In the genomic region with DNA sequence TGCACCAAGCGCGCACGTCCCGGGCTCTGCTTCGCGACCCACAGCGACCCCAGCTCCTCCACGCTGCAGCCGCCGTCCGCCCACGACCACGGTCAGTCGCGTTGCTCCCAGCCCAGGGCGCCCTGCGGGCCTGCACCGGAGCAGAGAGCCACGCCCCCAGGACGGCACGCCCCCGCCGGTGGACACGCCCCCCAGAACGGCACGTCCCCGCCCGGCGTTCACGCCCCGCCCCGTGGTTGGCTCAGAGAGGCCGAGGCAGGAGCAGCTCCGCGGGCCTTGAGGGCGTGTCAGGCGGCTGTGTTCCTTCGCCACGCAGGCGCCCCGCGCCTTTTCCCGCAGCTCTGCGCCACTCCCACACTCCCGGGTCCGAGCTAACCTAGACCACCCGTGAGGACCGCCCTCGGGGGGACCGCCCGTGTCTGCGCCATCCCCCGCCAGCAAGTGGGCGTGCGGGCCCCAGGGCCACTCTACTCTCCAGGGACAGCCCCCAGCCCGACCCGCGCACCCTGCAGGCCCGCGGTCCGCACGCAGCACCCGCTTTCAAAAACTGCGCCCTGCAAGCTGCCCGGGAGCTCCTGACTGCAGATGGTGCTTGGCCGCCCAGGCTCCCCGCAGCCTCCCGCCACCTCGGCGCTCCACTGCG, we compare ENCODE assay signal across 8 cellular contexts. TPM values are rescaled to one million over a fixed set of nuclear protein-coding genes. Genes with fewer than 3 reads are reported as not detected.
DNase-seq lines count a peak whose midpoint lies in the region; ATAC-seq and TF ChIP-seq lines count a peak whose summit lies in the region.

Gene RNASET2 (minus strand): TSS at position 107 of the 643 bp plus-strand sequence. CDS start 368 bp downstream, outside the sequence.

- H3K27me3 ChIP-seq in parathyroid adenoma (ENCODE audit: control insufficient read depth, insufficient read depth, low read length) (no peaks in the 10 kb centered on the region), tibial artery (no peaks in the 10 kb centered on the region)

- H3K9me3 ChIP-seq in parathyroid adenoma (ENCODE audit: control insufficient read depth, low read length) (no peaks in the 10 kb centered on the region), tibial artery (no peaks in the 10 kb centered on the region)

- H3K4me1 ChIP-seq in parathyroid adenoma: peaks cover 7% of the 10 kb centered on the region
- H3K4me1 ChIP-seq in tibial artery: peaks cover 0 to 17% (median 14%) of the 10 kb centered on the region in 4 donors

- DNase-seq in GM10266 (ENCODE audit: extremely low spot score) (peak; percentile 94), NCI-H1092 treated with DMSO at 0.1 percent for 48 hours (lab: John Stamatoyannopoulos, UW) (peak; percentile 93), SW 1271 (lab: John Stamatoyannopoulos, UW) (peak; percentile 48 to 84), Right ventricle myocardium inferior (ENCODE audit: missing footprints) (peak; percentile 99), tibial artery (peak; percentile 97 to 98)
- DNase-seq in activated naive CD8-positive, alpha-beta T cell treated with anti-CD3 and anti-CD28 coated beads, Interleukin-2, amount 50 U/mL, for 16 hours (ENCODE audit: low read depth, low spot score): peak; percentile 98

- no peak for TF ChIP-seq CTCF in GM10266 (IDR thresholded peaks at IDR 0.05; ENCODE audit: control insufficient read depth, insufficient read depth, low read depth, missing control alignments)
- peak; percentile 9 for TF ChIP-seq CTCF in parathyroid adenoma (IDR thresholded peaks at IDR 0.05)
- TF ChIP-seq CTCF in tibial artery (IDR thresholded peaks at IDR 0.05): no peak

- no peaks in the 10 kb centered on the region for H3K36me3 ChIP-seq in parathyroid adenoma (ENCODE audit: control insufficient read depth, insufficient read depth, low read length)
- H3K36me3 ChIP-seq in tibial artery: peaks cover 0 to 8% (median 0%) of the 10 kb centered on the region in 3 donors

- H3K4me2 ChIP-seq in parathyroid adenoma (ENCODE audit: low read length): peak within 1 kb of the TSS; percentile 100

- H3K79me2 ChIP-seq in parathyroid adenoma: no peaks in the 10 kb centered on the region

- peak within 1 kb of the TSS; percentile 97 for H3K9ac ChIP-seq in parathyroid adenoma

- H2AFZ ChIP-seq in parathyroid adenoma: peak within 1 kb of the TSS; percentile 100

- H3K4me3 ChIP-seq in parathyroid adenoma (ENCODE audit: low read depth, low read length) (peak within 1 kb of the TSS; percentile 88), tibial artery (peak within 1 kb of the TSS; percentile 78 to 79)

- H3K27ac ChIP-seq in parathyroid adenoma (peak within 1 kb of the TSS; percentile 94), tibial artery (peak within 1 kb of the TSS; percentile 84 to 87)

- intact Hi-C loops in Right ventricle myocardium inferior (cut with DNase I) (loop anchor here (2.0 to 10.0 kb wide), 3 partner anchors 42 to 332 kb away; partner anchors contain the start of genes CEP43 and RPS6KA2), tibial artery (cut with DNase I; ENCODE audit: low total_unique reads) (loop anchor here (2.0 kb wide), 1 partner anchor 42 kb away; the partner anchor contains the start of gene CEP43)

- ATAC-seq in HG02610 (IDR thresholded peaks at IDR 0.05; ENCODE audit: unreplicated experiment) (peak; percentile 70), Right ventricle myocardium inferior (peak; percentile 99)

RNA-seq across cellular contexts. Expression of gene RNASET2, which starts in this region (rescaled TPM):
- total RNA-seq in Right ventricle myocardium inferior: 16.4 TPM

Comparison
In these comparisons a context has a peak if more than half of its experiments do, and no peak if none do; other contexts are left out.
1. Peak in every context shown above with its lines: DNase-seq, ATAC-seq, H3K4me3 ChIP-seq and H3K27ac ChIP-seq.